11 cellular contexts compared by ENCODE assay signal in genomic region chr17:39739885-39740356, GRCh38. TPM values are rescaled to one million over a fixed set of nuclear protein-coding genes. Genes with fewer than 3 reads are reported as not detected.
DNase-seq lines count a peak whose midpoint lies in the region; ATAC-seq, FAIRE-seq and TF ChIP-seq lines count a peak whose summit lies in the region.
"Had no signal": no experiment of that assay in that cellular context is flagged by ENCODE, and none has a peak within 500 bp of the region (broad histone marks: within the 10 kb centered on the region; RNA-seq: fewer than 3 reads in every experiment).

No MANE protein-coding gene starts in this region.

- DNase-seq in Daoy (ENCODE audit: low read depth) (peak; percentile 58), PC-3 (peak; percentile 28), glomerular visceral epithelial cell (ENCODE audit: extremely low spot score) (peak; percentile 41), NCI-H146 (lab: John Stamatoyannopoulos, UW) (no peak), NCI-H1694 (lab: John Stamatoyannopoulos, UW) (no peak), GM12892 (ENCODE audit: insufficient read length) (no peak)
- no peak for DNase-seq in activated CD8-positive, alpha-beta T cell treated with anti-CD3 and anti-CD28 coated beads, Interleukin-2, amount 10 ng/mL, durations not matched to agents 7 days and 5 days

- H4K20me1 ChIP-seq in PC-3 (ENCODE audit: low read length): peaks cover 5% of the 10 kb centered on the region; the same call in 1 of the 2 replicates

- POLR2A ChIA-PET in PC-3 (lab: Charles Lee; ENCODE audit: unreplicated experiment): no interaction called here
- POLR2A ChIA-PET in activated CD8-positive, alpha-beta T cell treated with anti-CD3 and anti-CD28 coated beads, Interleukin-2, amount 10 ng/mL, durations not matched to agents 7 days and 5 days (lab: Charles Lee): no interaction called here

- H3K27me3 Mint-ChIP-seq in activated CD8-positive, alpha-beta T cell treated with anti-CD3 and anti-CD28 coated beads, Interleukin-2, amount 10 ng/mL, durations not matched to agents 7 days and 5 days (ENCODE audit: low read depth): peaks cover 20% of the 10 kb centered on the region

- no peaks in the 10 kb centered on the region for H3K36me3 Mint-ChIP-seq in activated CD8-positive, alpha-beta T cell treated with anti-CD3 and anti-CD28 coated beads, Interleukin-2, amount 10 ng/mL, durations not matched to agents 7 days and 5 days (ENCODE audit: low read depth)

- H3K9me2 ChIP-seq in PC-3 (replicated peaks; ENCODE audit: low read length): no peaks in the 10 kb centered on the region

- H3K9me3 Mint-ChIP-seq in activated CD8-positive, alpha-beta T cell treated with anti-CD3 and anti-CD28 coated beads, Interleukin-2, amount 10 ng/mL, durations not matched to agents 7 days and 5 days (ENCODE audit: insufficient read depth): no peaks in the 10 kb centered on the region

- peaks cover 35% of the 10 kb centered on the region for H3K4me1 ChIP-seq in PC-3 (ENCODE audit: insufficient read depth, low read length)
- H3K4me1 ChIP-seq in parathyroid adenoma: peaks cover 4% of the 10 kb centered on the region

- no peaks in the 10 kb centered on the region; the same call in 1 of the 2 replicates for H3K36me3 ChIP-seq in PC-3 (ENCODE audit: low read depth, low read length)
- H3K36me3 ChIP-seq in parathyroid adenoma (ENCODE audit: control insufficient read depth, insufficient read depth, low read length): no peaks in the 10 kb centered on the region

- H2AFZ ChIP-seq in PC-3 (ENCODE audit: low read length) (peak overlapping the region; percentile 64), parathyroid adenoma (peak overlapping the region; percentile 84)

- H3K9ac ChIP-seq in PC-3 (ENCODE audit: low read length): peak overlapping the region; percentile 83
- no peak overlapping the region for H3K9ac ChIP-seq in parathyroid adenoma

- CTCF ChIA-PET in PC-3 (lab: Charles Lee): interaction anchor here (0.6 to 0.9 kb wide), 2 partner anchors 10 to 220 kb away, joined by 4 to 7 read pairs; no protein-coding TSS in a partner anchor
- CTCF ChIA-PET in activated CD8-positive, alpha-beta T cell treated with anti-CD3 and anti-CD28 coated beads, Interleukin-2, amount 10 ng/mL, durations not matched to agents 7 days and 5 days (lab: Charles Lee): no interaction called here

- TF ChIP-seq CTCF in PC-3 (conservative IDR thresholded peaks at IDR 0.05; ENCODE audit: low read depth, low read length) (no peak), parathyroid adenoma (IDR thresholded peaks at IDR 0.05) (no peak)

- H3K4me3 ChIP-seq in PC-3 (ENCODE audit: low read length): peak overlapping the region; percentile 88
- peak overlapping the region; percentile 87 for H3K4me3 ChIP-seq in parathyroid adenoma (ENCODE audit: low read depth, low read length)

- no peaks in the 10 kb centered on the region for H3F3A ChIP-seq in PC-3 (ENCODE audit: low read length, unreplicated experiment)

- no peaks in the 10 kb centered on the region for H3K9me3 ChIP-seq in PC-3 (ENCODE audit: low read length)
- H3K9me3 ChIP-seq in parathyroid adenoma (ENCODE audit: control insufficient read depth, low read length): no peaks in the 10 kb centered on the region
- H3K9me3 ChIP-seq: psoas muscle had no signal

- H3K4me2 ChIP-seq in PC-3 (ENCODE audit: low read length) (peak overlapping the region; percentile 96), parathyroid adenoma (ENCODE audit: low read length) (peak overlapping the region; percentile 99)

- peak overlapping the region; percentile 89 for H3K27ac ChIP-seq in PC-3 (ENCODE audit: low read length)
- H3K27ac ChIP-seq in parathyroid adenoma: peak overlapping the region; percentile 95
- H3K27ac ChIP-seq: psoas muscle had no signal

- H3K27me3 ChIP-seq in PC-3 (ENCODE audit: low read length) (no peaks in the 10 kb centered on the region), parathyroid adenoma (ENCODE audit: control insufficient read depth, insufficient read depth, low read length) (no peaks in the 10 kb centered on the region)

- peak; percentile 18 for ATAC-seq in PC-3
- no peak for ATAC-seq in activated CD8-positive, alpha-beta T cell treated with anti-CD3 and anti-CD28 coated beads, Interleukin-2, amount 10 ng/mL, durations not matched to agents 7 days and 5 days

- no peak for FAIRE-seq in GM12892 (lab: Jason Lieb, UNC)
- FAIRE-seq: endometrium had no signal

- no peak overlapping the region for H3K4me3 Mint-ChIP-seq in activated CD8-positive, alpha-beta T cell treated with anti-CD3 and anti-CD28 coated beads, Interleukin-2, amount 10 ng/mL, durations not matched to agents 7 days and 5 days

- H3K27ac Mint-ChIP-seq in activated CD8-positive, alpha-beta T cell treated with anti-CD3 and anti-CD28 coated beads, Interleukin-2, amount 10 ng/mL, durations not matched to agents 7 days and 5 days: no peak overlapping the region

- TF ChIP-seq POLR2A in GM12892 (IDR thresholded peaks at IDR 0.05; ENCODE audit: low read depth, low read length): no peak

- peaks cover 31% of the 10 kb centered on the region for H3K4me1 Mint-ChIP-seq in activated CD8-positive, alpha-beta T cell treated with anti-CD3 and anti-CD28 coated beads, Interleukin-2, amount 10 ng/mL, durations not matched to agents 7 days and 5 days (ENCODE audit: low read depth)

- intact Hi-C loops in PC-3 (cut with micrococcal nuclease): no loop called here

- peaks cover 16% of the 10 kb centered on the region; the same call in 1 of the 2 replicates for H3K79me2 ChIP-seq in PC-3 (ENCODE audit: low read length)
- no peaks in the 10 kb centered on the region for H3K79me2 ChIP-seq in parathyroid adenoma

- BruUV-seq in PC-3 (replicated peaks; lab: Mats Ljungman, UMichigan): TSS peak; percentile 78

RNA-seq across cellular contexts. Expression of gene GRB7, which starts 2.2 kb away (rescaled TPM):
- total RNA-seq in Daoy (2014; rRNA removed; shearing (Covaris generic)): 0.11 and 0.15 TPM in 2 replicates
- total RNA-seq in PC-3 (2014; rRNA removed): 21.2 and 31.3 TPM in 2 replicates
- not detected for polyA plus RNA-seq in GM12892 (2012; ENCODE audit: missing spikeins)
- under 1 TPM in 1 of 2 experiments, not detected in 1; 0.37 TPM for total RNA-seq in activated CD8-positive, alpha-beta T cell treated with anti-CD3 and anti-CD28 coated beads, Interleukin-2, amount 10 ng/mL, durations not matched to agents 7 days and 5 days
- total RNA-seq: HT1080, psoas muscle had no signal

RNA-seq across cellular contexts. Expression of gene MIEN1, which starts 9.6 kb away (rescaled TPM):
- 35.8 and 41.9 TPM in 2 replicates for total RNA-seq in Daoy (2014; rRNA removed; shearing (Covaris generic))
- total RNA-seq in PC-3 (2014; rRNA removed): 52.0 and 57.8 TPM in 2 replicates
- 51.1 TPM for polyA plus RNA-seq in GM12892 (2012; ENCODE audit: missing spikeins)
- total RNA-seq in activated CD8-positive, alpha-beta T cell treated with anti-CD3 and anti-CD28 coated beads, Interleukin-2, amount 10 ng/mL, durations not matched to agents 7 days and 5 days: 10 to 100 TPM; 44.0 to 44.6 TPM

RNA-seq across cellular contexts. Expression of gene ERBB2, which starts 40.1 kb away (rescaled TPM):
- total RNA-seq in Daoy (2014; rRNA removed; shearing (Covaris generic)): 6.8 and 13.2 TPM in 2 replicates
- total RNA-seq in PC-3 (2014; rRNA removed): 36.2 and 57.1 TPM in 2 replicates
- polyA plus RNA-seq in GM12892 (2012; ENCODE audit: missing spikeins): 5.9 TPM
- 1 to 10 TPM; 2.1 to 3.0 TPM for total RNA-seq in activated CD8-positive, alpha-beta T cell treated with anti-CD3 and anti-CD28 coated beads, Interleukin-2, amount 10 ng/mL, durations not matched to agents 7 days and 5 days

RNA-seq across cellular contexts. Expression of gene PGAP3, which starts 52.1 kb away (rescaled TPM):
- total RNA-seq in Daoy (2014; rRNA removed; shearing (Covaris generic)): 5.1 and 10.0 TPM in 2 replicates
- total RNA-seq in PC-3 (2014; rRNA removed): 5.9 and 10.3 TPM in 2 replicates
- 5.9 TPM for polyA plus RNA-seq in GM12892 (2012; ENCODE audit: missing spikeins)
- 10 to 100 TPM; 12.3 to 14.7 TPM for total RNA-seq in activated CD8-positive, alpha-beta T cell treated with anti-CD3 and anti-CD28 coated beads, Interleukin-2, amount 10 ng/mL, durations not matched to agents 7 days and 5 days

Comparison
In these comparisons a context has a peak if more than half of its experiments do, and no peak if none do; other contexts are left out.
1. DNase-seq: peak in Daoy (single experiment), PC-3 (single experiment) and glomerular visceral epithelial cell (single experiment); none in NCI-H146 (single experiment), NCI-H1694 (single experiment), GM12892 (single experiment) and activated CD8-positive, alpha-beta T cell treated with anti-CD3 and anti-CD28 coated beads, Interleukin-2, amount 10 ng/mL, durations not matched to agents 7 days and 5 days (single experiment).
2. RNA of gene GRB7, which starts 2.2 kb away (total RNA-seq): 21.2 to 31.3 TPM in PC-3; 0.37 TPM in activated CD8-positive, alpha-beta T cell treated with anti-CD3 and anti-CD28 coated beads, Interleukin-2, amount 10 ng/mL, durations not matched to agents 7 days and 5 days and 0.11 to 0.15 TPM in Daoy; every median in the first group is over 10 times any median in the second.